ENCODE assay signal across 21 cellular contexts in the genomic region with DNA sequence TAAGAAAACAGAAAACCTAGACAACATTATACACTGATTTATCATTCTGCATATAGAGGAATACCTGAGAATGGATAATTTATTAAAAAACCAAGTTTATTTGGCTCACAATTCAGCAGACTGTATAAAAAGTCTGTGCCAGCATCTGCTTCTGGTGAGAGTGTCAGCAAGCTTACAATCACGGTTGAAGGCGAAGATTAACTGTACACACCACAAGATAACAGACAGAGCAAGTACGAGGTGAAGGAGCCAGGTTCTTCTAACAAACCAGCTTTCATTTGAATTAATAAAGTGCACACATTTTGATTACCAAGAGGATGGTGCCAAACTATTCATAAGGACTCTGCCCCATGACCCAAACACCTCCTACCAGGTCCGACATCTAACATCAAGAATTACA. TPM values are rescaled to one million over a fixed set of nuclear protein-coding genes. Genes with fewer than 3 reads are reported as not detected.
DNase-seq lines count a peak whose midpoint lies in the region; ATAC-seq and TF ChIP-seq lines count a peak whose summit lies in the region.
"Had no signal": no experiment of that assay in that cellular context is flagged by ENCODE, and none has a peak within 500 bp of the region (broad histone marks: within the 10 kb centered on the region; RNA-seq: fewer than 3 reads in every experiment).

No MANE protein-coding gene starts in this region.

- TF ChIP-seq CTCF in liver (IDR thresholded peaks at IDR 0.05; ENCODE audit: low read depth, low read length, missing input control): no peak
- TF ChIP-seq CTCF in right lobe of liver (IDR thresholded peaks at IDR 0.05): no peak
- TF ChIP-seq CTCF in endodermal cell (conservative IDR thresholded peaks at IDR 0.05): no peak

- DNase-seq in Right ventricle myocardium superior: no peak
- DNase-seq in right cardiac atrium: no peak
- no peak for DNase-seq in right lobe of liver
- DNase-seq in endodermal cell: no peak
- DNase-seq in activated effector memory CD4-positive, alpha-beta T cell treated with Interleukin-2 at 50 U/mL for 16 hours: no peak
- DNase-seq in NCI-H2029 treated with DMSO at 0.1 percent for 48 hours (lab: John Stamatoyannopoulos, UW): no peak
- DNase-seq: CD4-positive, alpha-beta T cell; CD8-positive, alpha-beta memory T cell; DMS 273 treated with DMSO at 0.1 percent for 48 hours; DMS79; EL; GDM1; H9 had no signal

- peaks cover 5% of the 10 kb centered on the region for H3K9me3 ChIP-seq in right cardiac atrium (ENCODE audit: control insufficient read depth, low read length)
- peaks cover 33 to 73% (median 37%) of the 10 kb centered on the region in 4 donors for H3K9me3 ChIP-seq in liver (ENCODE audit: control insufficient read depth in 4 of 4, low read length in 3 of 4)
- H3K9me3 ChIP-seq in right lobe of liver: peaks cover 3 to 64% (median 32%) of the 10 kb centered on the region in 4 donors
- peaks cover 90% of the 10 kb centered on the region for H3K9me3 ChIP-seq in endodermal cell (ENCODE audit: control insufficient read depth, low read length)
- H3K9me3 ChIP-seq in subcutaneous abdominal adipose tissue (ENCODE audit: control insufficient read depth in 5 of 5, low read length in 5 of 5): peaks cover 26 to 66% (median 45%) of the 10 kb centered on the region in 5 donors

- intact Hi-C loops in Right ventricle myocardium superior (cut with DNase I): no loop called here
- intact Hi-C loops in right cardiac atrium (cut with DNase I): no loop called here
- intact Hi-C loops in right lobe of liver (cut with DNase I): no loop called here

- no peak overlapping the region for H3K4me3 Mint-ChIP-seq in endodermal cell
- H3K4me3 Mint-ChIP-seq: B cell; CD14-positive monocyte; CD4-positive, alpha-beta T cell; CD8-positive, alpha-beta memory T cell; GM23338; H9 had no signal

- H3K9ac ChIP-seq in liver (ENCODE audit: low read depth in 1 of 2, low read length in 2 of 2) (no peak overlapping the region), endodermal cell (ENCODE audit: extremely low read depth, low read length, poor library complexity, severe bottlenecking) (no peak overlapping the region), subcutaneous abdominal adipose tissue (ENCODE audit: low read length in 5 of 5) (no peak overlapping the region)
- H3K9ac ChIP-seq: BLaER1 treated with 17β-estradiol and CSF1 and Interleukin-3, amounts not matched to agents 10 nM and 100 nM had no signal

- no peaks in the 10 kb centered on the region for H3K4me1 ChIP-seq in right cardiac atrium (ENCODE audit: control insufficient read depth, insufficient read depth, low read length)
- no peaks in the 10 kb centered on the region for H3K4me1 ChIP-seq in liver (ENCODE audit: control insufficient read depth in 4 of 4, insufficient read depth in 4 of 4, low read length in 3 of 4)
- H3K4me1 ChIP-seq in right lobe of liver: no peaks in the 10 kb centered on the region
- no peaks in the 10 kb centered on the region for H3K4me1 ChIP-seq in endodermal cell (ENCODE audit: control insufficient read depth, insufficient read depth, low read length)
- no peaks in the 10 kb centered on the region for H3K4me1 ChIP-seq in subcutaneous abdominal adipose tissue (ENCODE audit: control insufficient read depth in 5 of 5, insufficient read depth in 5 of 5, low read length in 5 of 5)
- H3K4me1 ChIP-seq: BLaER1 treated with 17β-estradiol and CSF1 and Interleukin-3, amounts not matched to agents 10 nM and 100 nM had no signal

- H3K27ac ChIP-seq in right cardiac atrium (ENCODE audit: low read length) (no peak overlapping the region), liver (ENCODE audit: low read depth in 1 of 2, low read length in 2 of 2) (no peak overlapping the region), right lobe of liver (no peak overlapping the region), endodermal cell (ENCODE audit: low read depth, low read length) (no peak overlapping the region), subcutaneous abdominal adipose tissue (ENCODE audit: low read depth, low read length) (no peak overlapping the region)
- H3K27ac ChIP-seq: 22Rv1; BLaER1 treated with 17β-estradiol and CSF1 and Interleukin-3, amounts not matched to agents 10 nM and 100 nM had no signal

- H3K27me3 ChIP-seq in right cardiac atrium (ENCODE audit: control insufficient read depth, insufficient read depth): no peaks in the 10 kb centered on the region
- no peaks in the 10 kb centered on the region for H3K27me3 ChIP-seq in liver (ENCODE audit: control insufficient read depth in 4 of 4, insufficient read depth in 4 of 4, low read length in 3 of 4)
- no peaks in the 10 kb centered on the region for H3K27me3 ChIP-seq in right lobe of liver
- H3K27me3 ChIP-seq in endodermal cell (ENCODE audit: control insufficient read depth, insufficient read depth, low read length, poor library complexity, severe bottlenecking): no peaks in the 10 kb centered on the region
- H3K27me3 ChIP-seq in subcutaneous abdominal adipose tissue (ENCODE audit: control insufficient read depth in 5 of 5, insufficient read depth in 4 of 5, low read length in 5 of 5): no peaks in the 10 kb centered on the region
- H3K27me3 ChIP-seq: BLaER1 treated with 17β-estradiol and CSF1 and Interleukin-3, amounts not matched to agents 10 nM and 100 nM had no signal

- TF ChIP-seq RAD21 in liver (IDR thresholded peaks at IDR 0.05): no peak

- H3K36me3 Mint-ChIP-seq in endodermal cell (ENCODE audit: low read depth): peaks cover 87% of the 10 kb centered on the region

- no peak for TF ChIP-seq POLR2A in right lobe of liver (IDR thresholded peaks at IDR 0.05)

- H3K27ac Mint-ChIP-seq in endodermal cell: no peak overlapping the region
- H3K27ac Mint-ChIP-seq: B cell; CD14-positive monocyte; CD4-positive, alpha-beta T cell; CD8-positive, alpha-beta memory T cell; GM23338; H9 had no signal

- peaks cover 13 to 62% (median 59%) of the 10 kb centered on the region in 4 donors for H3K36me3 ChIP-seq in liver (ENCODE audit: control insufficient read depth in 4 of 4, insufficient read depth in 3 of 4, low read depth in 1 of 4, low read length in 3 of 4)
- H3K36me3 ChIP-seq in right lobe of liver: peaks cover 0 to 44% (median 18%) of the 10 kb centered on the region in 4 donors
- H3K36me3 ChIP-seq in endodermal cell (ENCODE audit: control insufficient read depth, insufficient read depth, low read length): peaks cover 83% of the 10 kb centered on the region
- peaks cover 27 to 59% (median 48%) of the 10 kb centered on the region in 5 donors for H3K36me3 ChIP-seq in subcutaneous abdominal adipose tissue (ENCODE audit: control insufficient read depth in 5 of 5, insufficient read depth in 5 of 5, low read length in 5 of 5)

- H3K9me3 Mint-ChIP-seq in endodermal cell: peaks cover 89% of the 10 kb centered on the region

- 74% methylated on average over 4 of the region's 4 CpGs for WGBS in right cardiac atrium
- WGBS in liver: 98% methylated on average over 4 of the region's 4 CpGs
- 95% methylated on average over 4 of the region's 4 CpGs for WGBS in right lobe of liver (ENCODE audit: insufficient coverage, low coverage, low lambda C conversion rate, missing lambda C conversion rate)
- WGBS in endodermal cell (ENCODE audit: insufficient coverage in 1 of 2, insufficient read length in 1 of 2), 2 experiments: 93 to 95% methylated on average over 3 to 4 of the region's 4 CpGs

- H3K4me3 ChIP-seq in right cardiac atrium (ENCODE audit: low read length) (no peak overlapping the region), liver (ENCODE audit: low read depth in 1 of 3, low read length in 3 of 3) (peak overlapping the region in 2 of 3 donors; percentile 41 to 63), right lobe of liver (no peak overlapping the region), endodermal cell (ENCODE audit: low read length) (peak overlapping the region; percentile 70), subcutaneous abdominal adipose tissue (ENCODE audit: low read depth in 1 of 5, low read length in 5 of 5) (peak overlapping the region in 4 of 5 donors; percentile 31 to 51 (median 42))
- H3K4me3 ChIP-seq: GM23338 had no signal

- H3K4me1 Mint-ChIP-seq in endodermal cell: no peaks in the 10 kb centered on the region
- H3K4me1 Mint-ChIP-seq: B cell; CD14-positive monocyte; CD8-positive, alpha-beta memory T cell; GM23338; H9 had no signal

- ATAC-seq in Right ventricle myocardium superior (ENCODE audit: poor library complexity) (peak; percentile 61), right cardiac atrium (no peak), right lobe of liver (no peak)
- ATAC-seq: GM23338, HCT116 had no signal

- H3K27me3 Mint-ChIP-seq in endodermal cell (ENCODE audit: insufficient read depth): no peaks in the 10 kb centered on the region
- H3K27me3 Mint-ChIP-seq: B cell; CD4-positive, alpha-beta T cell; CD8-positive, alpha-beta memory T cell had no signal

TF ChIP-seq in liver, 16 proteins besides CTCF, POLR2A, EP300 and RAD21:
- TF ChIP-seq GABPA (IDR thresholded peaks at IDR 0.05 in 1 of 2, conservative IDR thresholded peaks at IDR 0.05 in 1 of 2) (no peak), JUND (IDR thresholded peaks at IDR 0.05) (no peak), HNF4A (conservative IDR thresholded peaks at IDR 0.05) (no peak), ZBTB33 (IDR thresholded peaks at IDR 0.05) (no peak), SP1 (IDR thresholded peaks at IDR 0.05) (no peak), YY1 (IDR thresholded peaks at IDR 0.05) (no peak)
- TF ChIP-seq, protein P1, sequence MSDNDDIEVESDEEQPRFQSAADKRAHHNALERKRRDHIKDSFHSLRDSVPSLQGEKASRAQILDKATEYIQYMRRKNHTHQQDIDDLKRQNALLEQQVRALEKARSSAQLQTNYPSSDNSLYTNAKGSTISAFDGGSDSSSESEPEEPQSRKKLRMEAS (IDR thresholded peaks at IDR 0.05): no peak
TF ChIP-seq in liver: peak in this region for 0.

RNA-seq across cellular contexts. Expression of gene ZNF91, which starts 28.8 kb away (rescaled TPM):
- total RNA-seq in Right ventricle myocardium superior: 90.6 TPM
- total RNA-seq in right cardiac atrium: 100 to 1,000 TPM in 3 of 4 donors, 10 to 100 TPM in 1; 94.4 to 170 (median 139) TPM
- 19.9 TPM for polyA plus RNA-seq in right cardiac atrium
- 10 to 100 TPM; 19.3 to 25.9 TPM for total RNA-seq in liver
- polyA plus RNA-seq in liver: 1 to 10 TPM; 2.9 to 9.1 TPM
- total RNA-seq in right lobe of liver: 10 to 100 TPM; 14.4 to 21.0 (median 18.3) TPM
- 10 to 100 TPM; 66.9 to 75.4 TPM for total RNA-seq in endodermal cell
- polyA plus RNA-seq in endodermal cell (2013, experiment 1 of 2): 43.3 TPM
- polyA plus RNA-seq in endodermal cell (2013, experiment 2 of 2): 44.6 TPM

Comparison
In these comparisons a context has a peak if more than half of its experiments do, and no peak if none do; other contexts are left out.
1. H3K4me3 ChIP-seq: peak in liver (2 of 3), endodermal cell (single experiment) and subcutaneous abdominal adipose tissue (4 of 5); none in right cardiac atrium (single experiment) and right lobe of liver (0 of 3).